8 cellular contexts compared by ENCODE assay signal in genomic region chr6:3118353-3119039, GRCh38. TPM values are rescaled to one million over a fixed set of nuclear protein-coding genes. Genes with fewer than 3 reads are reported as not detected.
DNase-seq lines count a peak whose midpoint lies in the region; ATAC-seq, FAIRE-seq and TF ChIP-seq lines count a peak whose summit lies in the region.

Gene BPHL, plus strand, starts transcription at chr6:3118711. Its CDS starts 30 bp downstream, at chr6:3118741.

- DNase-seq in NCI-H187 (lab: John Stamatoyannopoulos, UW) = peak; percentile 91 to 92
- DNase-seq in T-helper 2 cell = peak; percentile 93 to 100 (median 99)
- DNase-seq in ascending aorta (ENCODE audit: low spot score in 2 of 2) = peak; percentile 75 to 97
- DNase-seq in right cardiac atrium = peak; percentile 99 to 100 (median 99)
- DNase-seq in pulmonary artery endothelial cell (ENCODE audit: low read depth, low spot score) = peak; percentile 67
- DNase-seq in urothelium cell line (ENCODE audit: low spot score) = peak; percentile 99

- FAIRE-seq in urothelium cell line (lab: Jason Lieb, UNC) = no peak

- intact Hi-C loops in ascending aorta (cut with DNase I) (loop anchor here (1.0 to 10.0 kb wide), 5 partner anchors 38 to 896 kb away; partner anchors contain the start of genes NQO2, RIPK1 and TUBB2A), right cardiac atrium (cut with DNase I) (no loop called here)

- H3K9me3 ChIP-seq in ascending aorta (no peaks in the 10 kb centered on the region), right cardiac atrium (ENCODE audit: control insufficient read depth, low read length) (no peaks in the 10 kb centered on the region)

- no peak for TF ChIP-seq CTCF in ascending aorta (IDR thresholded peaks at IDR 0.05)

- WGBS in right cardiac atrium = under 1% methylated on average over 89 of the region's 89 CpGs

- H3K4me3 ChIP-seq in ascending aorta = peak within 1 kb of the TSS; percentile 75 to 84
- peak within 1 kb of the TSS; percentile 64 for H3K4me3 ChIP-seq in right cardiac atrium (ENCODE audit: low read length)

- H3K27ac ChIP-seq in ascending aorta = peak within 1 kb of the TSS; percentile 81 to 93
- H3K27ac ChIP-seq in right cardiac atrium (ENCODE audit: low read length) = peak within 1 kb of the TSS; percentile 88

- no peaks in the 10 kb centered on the region for H3K27me3 ChIP-seq in ascending aorta
- no peaks in the 10 kb centered on the region for H3K27me3 ChIP-seq in right cardiac atrium (ENCODE audit: control insufficient read depth, insufficient read depth)

- ATAC-seq in GM18502 (IDR thresholded peaks at IDR 0.05; ENCODE audit: poor library complexity, unreplicated experiment) (peak; percentile 87), HG02943 (IDR thresholded peaks at IDR 0.05; ENCODE audit: low read depth, unreplicated experiment) (peak; percentile 93), right cardiac atrium (peak; percentile 98)

- H3K36me3 ChIP-seq in ascending aorta = peaks cover 8 to 14% of the 10 kb centered on the region in 2 donors

- H3K4me1 ChIP-seq in ascending aorta (peaks cover 0 to 5% of the 10 kb centered on the region in 2 donors), right cardiac atrium (ENCODE audit: control insufficient read depth, insufficient read depth, low read length) (no peaks in the 10 kb centered on the region)

RNA-seq across cellular contexts. Expression of gene BPHL, which starts in this region (rescaled TPM):
- 7.7 TPM for total RNA-seq in ascending aorta
- total RNA-seq in right cardiac atrium = 10 to 100 TPM in 2 of 4 donors, 1 to 10 TPM in 2; 9.3 to 11.4 (median 10.1) TPM
- polyA plus RNA-seq in right cardiac atrium = 13.1 TPM
- total RNA-seq in pulmonary artery endothelial cell = 10.6 and 11.3 TPM in 2 replicates

Comparison
In these comparisons a context has a peak if more than half of its experiments do, and no peak if none do; other contexts are left out.
1. Peak in every context shown above with its lines: DNase-seq, ATAC-seq, H3K4me3 ChIP-seq and H3K27ac ChIP-seq.